17 cellular contexts compared by ENCODE assay signal in genomic region chr11:45748801-45749200, GRCh38.
"Had no signal": no experiment of that assay in that cellular context is flagged by ENCODE, and none has a peak within 500 bp of the region (broad histone marks: within the 10 kb centered on the region; RNA-seq: fewer than 3 reads in every experiment).

No MANE protein-coding gene starts in this region.

- H3K27ac ChIP-seq: epithelial cell of prostate, pancreas, sigmoid colon, transverse colon, vagina had no signal

- H3K4me1 ChIP-seq: pancreas, sigmoid colon, transverse colon, vagina had no signal

- H3K4me3 ChIP-seq: pancreas, sigmoid colon, transverse colon, vagina had no signal

- H3K36me3 ChIP-seq: pancreas, sigmoid colon, transverse colon, vagina had no signal

- H3K27me3 ChIP-seq: pancreas, vagina had no signal

- H3K9me3 ChIP-seq: pancreas, sigmoid colon, transverse colon, vagina had no signal

- H3K4me1 Mint-ChIP-seq: naive thymus-derived CD4-positive, alpha-beta T cell had no signal

- H3K36me3 Mint-ChIP-seq: activated naive CD8-positive, alpha-beta T cell; naive thymus-derived CD4-positive, alpha-beta T cell had no signal

- H3K27ac Mint-ChIP-seq: activated naive CD8-positive, alpha-beta T cell; effector memory CD8-positive, alpha-beta T cell; naive thymus-derived CD4-positive, alpha-beta T cell; stimulated activated naive CD8-positive, alpha-beta T cell treated with anti-CD3 and anti-CD28 coated beads, Interleukin-15, Interleukin-2, amounts not matched to agents 100 ng/mL and 50 ng/mL, for 24 hours had no signal

- H3K9me3 Mint-ChIP-seq: effector memory CD8-positive, alpha-beta T cell; naive thymus-derived CD4-positive, alpha-beta T cell; stimulated activated naive CD8-positive, alpha-beta T cell treated with anti-CD3 and anti-CD28 coated beads, Interleukin-15, Interleukin-2, amounts not matched to agents 100 ng/mL and 50 ng/mL, for 24 hours had no signal

- H3K4me3 Mint-ChIP-seq: activated naive CD8-positive, alpha-beta T cell; effector memory CD8-positive, alpha-beta T cell; naive thymus-derived CD4-positive, alpha-beta T cell; stimulated activated naive CD8-positive, alpha-beta T cell treated with anti-CD3 and anti-CD28 coated beads, Interleukin-15, Interleukin-2, amounts not matched to agents 100 ng/mL and 50 ng/mL, for 24 hours had no signal

- DNase-seq: activated CD4-positive, alpha-beta T cell treated with anti-CD3 and anti-CD28 coated beads, Interleukin-2, amount 50 U/mL, for 1 hour; dermis blood vessel endothelial cell; effector memory CD8-positive, alpha-beta T cell; foreskin melanocyte; glutamatergic neuron; hippocampal formation; left cardiac atrium; mesenchymal stem cell; naive thymus-derived CD4-positive, alpha-beta T cell; pancreas; T1000; transverse colon had no signal
